Comparison of ENCODE assay signal across 1 cellular context in the genomic region with DNA sequence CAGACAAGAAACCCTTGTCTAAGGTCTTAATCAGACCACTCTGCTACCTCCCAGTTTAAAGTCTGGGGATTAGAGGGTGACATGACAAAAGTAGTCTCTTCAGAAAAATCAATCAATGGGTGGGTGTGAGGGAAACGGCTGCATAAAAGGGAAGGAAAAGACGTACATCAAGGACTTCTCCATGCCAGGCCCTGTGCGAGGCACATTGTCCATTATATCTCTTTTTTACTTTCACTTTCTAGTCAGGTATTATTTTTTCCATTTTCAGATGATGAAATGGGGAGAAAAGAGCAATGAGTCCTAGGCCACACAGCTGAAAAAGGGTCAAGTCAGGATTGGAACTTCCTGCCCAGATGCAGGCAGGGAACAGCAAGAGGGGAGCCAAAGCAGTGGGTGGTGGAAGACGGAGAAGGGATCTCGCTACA.
TF ChIP-seq lines count a peak whose summit lies in the region.

No MANE protein-coding gene starts in this region.

TF ChIP-seq in K562, 482 proteins besides CTCF, POLR2A, EP300 and RAD21 (continued from another document and continues in another):
- TF ChIP-seq, protein P1, sequence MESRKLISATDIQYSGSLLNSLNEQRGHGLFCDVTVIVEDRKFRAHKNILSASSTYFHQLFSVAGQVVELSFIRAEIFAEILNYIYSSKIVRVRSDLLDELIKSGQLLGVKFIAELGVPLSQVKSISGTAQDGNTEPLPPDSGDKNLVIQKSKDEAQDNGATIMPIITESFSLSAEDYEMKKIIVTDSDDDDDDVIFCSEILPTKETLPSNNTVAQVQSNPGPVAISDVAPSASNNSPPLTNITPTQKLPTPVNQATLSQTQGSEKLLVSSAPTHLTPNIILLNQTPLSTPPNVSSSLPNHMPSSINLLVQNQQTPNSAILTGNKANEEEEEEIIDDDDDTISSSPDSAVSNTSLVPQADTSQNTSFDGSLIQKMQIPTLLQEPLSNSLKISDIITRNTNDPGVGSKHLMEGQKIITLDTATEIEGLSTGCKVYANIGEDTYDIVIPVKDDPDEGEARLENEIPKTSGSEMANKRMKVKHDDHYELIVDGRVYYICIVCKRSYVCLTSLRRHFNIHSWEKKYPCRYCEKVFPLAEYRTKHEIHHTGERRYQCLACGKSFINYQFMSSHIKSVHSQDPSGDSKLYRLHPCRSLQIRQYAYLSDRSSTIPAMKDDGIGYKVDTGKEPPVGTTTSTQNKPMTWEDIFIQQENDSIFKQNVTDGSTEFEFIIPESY (CRISPR knock-in tag; IDR thresholded peaks at IDR 0.05), result no peak
- TF ChIP-seq NFE2 (IDR thresholded peaks at IDR 0.05; ENCODE audit: low read depth) (peak; percentile 56), LEF1 (IDR thresholded peaks at IDR 0.05) (peak; percentile 60; the same call in 1 of the 2 replicates), ZBTB7A (IDR thresholded peaks at IDR 0.05; ENCODE audit: borderline replicate concordance, control insufficient read depth, low read depth, low read length) (no peak), YBX1 (IDR thresholded peaks at IDR 0.05) (no peak), ZNF589 (CRISPR knock-in tag; IDR thresholded peaks at IDR 0.05; ENCODE audit: low read depth) (peak; percentile 96), ZFPM2 (CRISPR knock-in tag; IDR thresholded peaks at IDR 0.05) (no peak), CHD2 (IDR thresholded peaks at IDR 0.05; ENCODE audit: low read depth, low read length) (no peak), XRCC5 (IDR thresholded peaks at IDR 0.05; ENCODE audit: low read depth, low read length) (no peak), ZNF282 (CRISPR knock-in tag; IDR thresholded peaks at IDR 0.05) (no peak), CXXC5 (CRISPR knock-in tag; IDR thresholded peaks at IDR 0.05) (peak; percentile 61), ATF7 (IDR thresholded peaks at IDR 0.05) (peak; percentile 60; the same call in 1 of the 2 replicates), KAT7 (CRISPR knock-in tag; IDR thresholded peaks at IDR 0.05; ENCODE audit: borderline replicate concordance) (no peak), ESRRA (IDR thresholded peaks at IDR 0.05; ENCODE audit: borderline replicate concordance, low read depth) (0 out of 2 replicates have a peak, but pooled peaks have one; percentile 25), ETV1 (tag; conservative IDR thresholded peaks at IDR 0.05; ENCODE audit: low read depth) (peak; percentile 83), SMARCC2 (IDR thresholded peaks at IDR 0.05; ENCODE audit: low read depth) (no peak), NONO (IDR thresholded peaks at IDR 0.05; ENCODE audit: low read depth in 2 of 2, low read length in 1 of 2) (no peak), POLR3G (IDR thresholded peaks at IDR 0.05; ENCODE audit: extremely low read depth, insufficient read length, insufficient replicate concordance) (no peak), CEBPG (CRISPR knock-in tag; IDR thresholded peaks at IDR 0.05) (peak; percentile 87), CEBPG (tag; conservative IDR thresholded peaks at IDR 0.05 in 1 of 2, IDR thresholded peaks at IDR 0.05 in 1 of 2) (peak; percentile 62 to 94), ZNF232 (CRISPR knock-in tag; IDR thresholded peaks at IDR 0.05) (no peak), CHD4 (IDR thresholded peaks at IDR 0.05; ENCODE audit: insufficient read depth, insufficient replicate concordance, low read depth, low read length, poor library complexity, severe bottlenecking) (no peak), CC2D1A (IDR thresholded peaks at IDR 0.05) (no peak), ZNF184 (CRISPR knock-in tag; IDR thresholded peaks at IDR 0.05) (no peak), ZNF436 (CRISPR knock-in tag; IDR thresholded peaks at IDR 0.05) (no peak), ETV5 (CRISPR knock-in tag; IDR thresholded peaks at IDR 0.05; ENCODE audit: low read depth) (no peak), MEIS2 (IDR thresholded peaks at IDR 0.05; ENCODE audit: partially characterized antibody) (no peak)
- TF ChIP-seq, protein P2, sequence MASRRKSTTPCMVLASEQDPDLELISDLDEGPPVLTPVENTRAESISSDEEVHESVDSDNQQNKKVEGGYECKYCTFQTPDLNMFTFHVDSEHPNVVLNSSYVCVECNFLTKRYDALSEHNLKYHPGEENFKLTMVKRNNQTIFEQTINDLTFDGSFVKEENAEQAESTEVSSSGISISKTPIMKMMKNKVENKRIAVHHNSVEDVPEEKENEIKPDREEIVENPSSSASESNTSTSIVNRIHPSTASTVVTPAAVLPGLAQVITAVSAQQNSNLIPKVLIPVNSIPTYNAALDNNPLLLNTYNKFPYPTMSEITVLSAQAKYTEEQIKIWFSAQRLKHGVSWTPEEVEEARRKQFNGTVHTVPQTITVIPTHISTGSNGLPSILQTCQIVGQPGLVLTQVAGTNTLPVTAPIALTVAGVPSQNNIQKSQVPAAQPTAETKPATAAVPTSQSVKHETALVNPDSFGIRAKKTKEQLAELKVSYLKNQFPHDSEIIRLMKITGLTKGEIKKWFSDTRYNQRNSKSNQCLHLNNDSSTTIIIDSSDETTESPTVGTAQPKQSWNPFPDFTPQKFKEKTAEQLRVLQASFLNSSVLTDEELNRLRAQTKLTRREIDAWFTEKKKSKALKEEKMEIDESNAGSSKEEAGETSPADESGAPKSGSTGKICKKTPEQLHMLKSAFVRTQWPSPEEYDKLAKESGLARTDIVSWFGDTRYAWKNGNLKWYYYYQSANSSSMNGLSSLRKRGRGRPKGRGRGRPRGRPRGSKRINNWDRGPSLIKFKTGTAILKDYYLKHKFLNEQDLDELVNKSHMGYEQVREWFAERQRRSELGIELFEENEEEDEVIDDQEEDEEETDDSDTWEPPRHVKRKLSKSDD (conservative IDR thresholded peaks at IDR 0.05; ENCODE audit: low read length), result no peak
- TF ChIP-seq, protein P3, sequence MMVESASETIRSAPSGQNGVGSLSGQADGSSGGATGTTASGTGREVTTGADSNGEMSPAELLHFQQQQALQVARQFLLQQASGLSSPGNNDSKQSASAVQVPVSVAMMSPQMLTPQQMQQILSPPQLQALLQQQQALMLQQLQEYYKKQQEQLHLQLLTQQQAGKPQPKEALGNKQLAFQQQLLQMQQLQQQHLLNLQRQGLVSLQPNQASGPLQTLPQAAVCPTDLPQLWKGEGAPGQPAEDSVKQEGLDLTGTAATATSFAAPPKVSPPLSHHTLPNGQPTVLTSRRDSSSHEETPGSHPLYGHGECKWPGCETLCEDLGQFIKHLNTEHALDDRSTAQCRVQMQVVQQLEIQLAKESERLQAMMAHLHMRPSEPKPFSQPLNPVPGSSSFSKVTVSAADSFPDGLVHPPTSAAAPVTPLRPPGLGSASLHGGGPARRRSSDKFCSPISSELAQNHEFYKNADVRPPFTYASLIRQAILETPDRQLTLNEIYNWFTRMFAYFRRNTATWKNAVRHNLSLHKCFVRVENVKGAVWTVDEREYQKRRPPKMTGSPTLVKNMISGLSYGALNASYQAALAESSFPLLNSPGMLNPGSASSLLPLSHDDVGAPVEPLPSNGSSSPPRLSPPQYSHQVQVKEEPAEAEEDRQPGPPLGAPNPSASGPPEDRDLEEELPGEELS (CRISPR knock-in tag; IDR thresholded peaks at IDR 0.05; ENCODE audit: borderline replicate concordance), result no peak
- TF ChIP-seq, protein P4, sequence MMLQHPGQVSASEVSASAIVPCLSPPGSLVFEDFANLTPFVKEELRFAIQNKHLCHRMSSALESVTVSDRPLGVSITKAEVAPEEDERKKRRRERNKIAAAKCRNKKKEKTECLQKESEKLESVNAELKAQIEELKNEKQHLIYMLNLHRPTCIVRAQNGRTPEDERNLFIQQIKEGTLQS (IDR thresholded peaks at IDR 0.05), result peak; percentile 86
- TF ChIP-seq, protein P4 (CRISPR knock-in tag; conservative IDR thresholded peaks at IDR 0.05), result no peak
- TF ChIP-seq, protein P5, sequence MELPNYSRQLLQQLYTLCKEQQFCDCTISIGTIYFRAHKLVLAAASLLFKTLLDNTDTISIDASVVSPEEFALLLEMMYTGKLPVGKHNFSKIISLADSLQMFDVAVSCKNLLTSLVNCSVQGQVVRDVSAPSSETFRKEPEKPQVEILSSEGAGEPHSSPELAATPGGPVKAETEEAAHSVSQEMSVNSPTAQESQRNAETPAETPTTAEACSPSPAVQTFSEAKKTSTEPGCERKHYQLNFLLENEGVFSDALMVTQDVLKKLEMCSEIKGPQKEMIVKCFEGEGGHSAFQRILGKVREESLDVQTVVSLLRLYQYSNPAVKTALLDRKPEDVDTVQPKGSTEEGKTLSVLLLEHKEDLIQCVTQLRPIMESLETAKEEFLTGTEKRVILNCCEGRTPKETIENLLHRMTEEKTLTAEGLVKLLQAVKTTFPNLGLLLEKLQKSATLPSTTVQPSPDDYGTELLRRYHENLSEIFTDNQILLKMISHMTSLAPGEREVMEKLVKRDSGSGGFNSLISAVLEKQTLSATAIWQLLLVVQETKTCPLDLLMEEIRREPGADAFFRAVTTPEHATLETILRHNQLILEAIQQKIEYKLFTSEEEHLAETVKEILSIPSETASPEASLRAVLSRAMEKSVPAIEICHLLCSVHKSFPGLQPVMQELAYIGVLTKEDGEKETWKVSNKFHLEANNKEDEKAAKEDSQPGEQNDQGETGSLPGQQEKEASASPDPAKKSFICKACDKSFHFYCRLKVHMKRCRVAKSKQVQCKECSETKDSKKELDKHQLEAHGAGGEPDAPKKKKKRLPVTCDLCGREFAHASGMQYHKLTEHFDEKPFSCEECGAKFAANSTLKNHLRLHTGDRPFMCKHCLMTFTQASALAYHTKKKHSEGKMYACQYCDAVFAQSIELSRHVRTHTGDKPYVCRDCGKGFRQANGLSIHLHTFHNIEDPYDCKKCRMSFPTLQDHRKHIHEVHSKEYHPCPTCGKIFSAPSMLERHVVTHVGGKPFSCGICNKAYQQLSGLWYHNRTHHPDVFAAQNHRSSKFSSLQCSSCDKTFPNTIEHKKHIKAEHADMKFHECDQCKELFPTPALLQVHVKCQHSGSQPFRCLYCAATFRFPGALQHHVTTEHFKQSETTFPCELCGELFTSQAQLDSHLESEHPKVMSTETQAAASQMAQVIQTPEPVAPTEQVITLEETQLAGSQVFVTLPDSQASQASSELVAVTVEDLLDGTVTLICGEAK (IDR thresholded peaks at IDR 0.05), result 0 out of 2 replicates have a peak, but pooled peaks have one; percentile 30
- TF ChIP-seq, protein P5 (CRISPR knock-in tag; IDR thresholded peaks at IDR 0.05), result no peak
- TF ChIP-seq, protein P6, sequence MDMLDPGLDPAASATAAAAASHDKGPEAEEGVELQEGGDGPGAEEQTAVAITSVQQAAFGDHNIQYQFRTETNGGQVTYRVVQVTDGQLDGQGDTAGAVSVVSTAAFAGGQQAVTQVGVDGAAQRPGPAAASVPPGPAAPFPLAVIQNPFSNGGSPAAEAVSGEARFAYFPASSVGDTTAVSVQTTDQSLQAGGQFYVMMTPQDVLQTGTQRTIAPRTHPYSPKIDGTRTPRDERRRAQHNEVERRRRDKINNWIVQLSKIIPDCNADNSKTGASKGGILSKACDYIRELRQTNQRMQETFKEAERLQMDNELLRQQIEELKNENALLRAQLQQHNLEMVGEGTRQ (CRISPR knock-in tag; IDR thresholded peaks at IDR 0.05), result no peak
- TF ChIP-seq, protein P7, sequence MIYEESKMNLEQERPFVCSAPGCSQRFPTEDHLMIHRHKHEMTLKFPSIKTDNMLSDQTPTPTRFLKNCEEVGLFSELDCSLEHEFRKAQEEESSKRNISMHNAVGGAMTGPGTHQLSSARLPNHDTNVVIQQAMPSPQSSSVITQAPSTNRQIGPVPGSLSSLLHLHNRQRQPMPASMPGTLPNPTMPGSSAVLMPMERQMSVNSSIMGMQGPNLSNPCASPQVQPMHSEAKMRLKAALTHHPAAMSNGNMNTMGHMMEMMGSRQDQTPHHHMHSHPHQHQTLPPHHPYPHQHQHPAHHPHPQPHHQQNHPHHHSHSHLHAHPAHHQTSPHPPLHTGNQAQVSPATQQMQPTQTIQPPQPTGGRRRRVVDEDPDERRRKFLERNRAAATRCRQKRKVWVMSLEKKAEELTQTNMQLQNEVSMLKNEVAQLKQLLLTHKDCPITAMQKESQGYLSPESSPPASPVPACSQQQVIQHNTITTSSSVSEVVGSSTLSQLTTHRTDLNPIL (CRISPR knock-in tag; IDR thresholded peaks at IDR 0.05), result no peak
- TF ChIP-seq, protein P8, sequence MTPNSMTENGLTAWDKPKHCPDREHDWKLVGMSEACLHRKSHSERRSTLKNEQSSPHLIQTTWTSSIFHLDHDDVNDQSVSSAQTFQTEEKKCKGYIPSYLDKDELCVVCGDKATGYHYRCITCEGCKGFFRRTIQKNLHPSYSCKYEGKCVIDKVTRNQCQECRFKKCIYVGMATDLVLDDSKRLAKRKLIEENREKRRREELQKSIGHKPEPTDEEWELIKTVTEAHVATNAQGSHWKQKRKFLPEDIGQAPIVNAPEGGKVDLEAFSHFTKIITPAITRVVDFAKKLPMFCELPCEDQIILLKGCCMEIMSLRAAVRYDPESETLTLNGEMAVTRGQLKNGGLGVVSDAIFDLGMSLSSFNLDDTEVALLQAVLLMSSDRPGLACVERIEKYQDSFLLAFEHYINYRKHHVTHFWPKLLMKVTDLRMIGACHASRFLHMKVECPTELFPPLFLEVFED (CRISPR knock-in tag; conservative IDR thresholded peaks at IDR 0.05), result peak; percentile 41; the same call in 1 of the 2 replicates
